In genomic region chr4:15398732-15399131, GRCh38 we compare ENCODE assay signal across 2 cellular contexts.
TF ChIP-seq lines count a peak whose summit lies in the region.

No MANE protein-coding gene starts in this region.

TF ChIP-seq in IMR-90, 13 proteins besides CTCF, POLR2A, EP300 and RAD21 (continued from another document):
- TF ChIP-seq CHD1 (IDR thresholded peaks at IDR 0.05; ENCODE audit: low read depth, low read length) (no peak), MAZ (IDR thresholded peaks at IDR 0.05; ENCODE audit: borderline replicate concordance, low read depth, low read length) (no peak), BHLHE40 (IDR thresholded peaks at IDR 0.05; ENCODE audit: low read depth, low read length) (no peak)
- TF ChIP-seq, protein P1, sequence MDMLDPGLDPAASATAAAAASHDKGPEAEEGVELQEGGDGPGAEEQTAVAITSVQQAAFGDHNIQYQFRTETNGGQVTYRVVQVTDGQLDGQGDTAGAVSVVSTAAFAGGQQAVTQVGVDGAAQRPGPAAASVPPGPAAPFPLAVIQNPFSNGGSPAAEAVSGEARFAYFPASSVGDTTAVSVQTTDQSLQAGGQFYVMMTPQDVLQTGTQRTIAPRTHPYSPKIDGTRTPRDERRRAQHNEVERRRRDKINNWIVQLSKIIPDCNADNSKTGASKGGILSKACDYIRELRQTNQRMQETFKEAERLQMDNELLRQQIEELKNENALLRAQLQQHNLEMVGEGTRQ (IDR thresholded peaks at IDR 0.05; ENCODE audit: low read depth, low read length): no peak

TF ChIP-seq in SK-N-SH treated with all-trans-retinoic acid at 6 μM for 48 hours, 23 proteins besides CTCF, POLR2A, EP300 and RAD21 (continued from another document):
- TF ChIP-seq SNAI2 (CRISPR knock-in tag; IDR thresholded peaks at IDR 0.05) (no peak), RARB (CRISPR knock-in tag; IDR thresholded peaks at IDR 0.05) (no peak), CSDC2 (CRISPR knock-in tag; IDR thresholded peaks at IDR 0.05) (no peak), CSRNP3 (CRISPR knock-in tag; IDR thresholded peaks at IDR 0.05) (no peak), ARNTL (CRISPR knock-in tag; IDR thresholded peaks at IDR 0.05; ENCODE audit: borderline replicate concordance, low read depth) (no peak), ISL1 (CRISPR knock-in tag; IDR thresholded peaks at IDR 0.05) (no peak), TSHZ2 (CRISPR knock-in tag; IDR thresholded peaks at IDR 0.05) (no peak)
- TF ChIP-seq, protein P2, sequence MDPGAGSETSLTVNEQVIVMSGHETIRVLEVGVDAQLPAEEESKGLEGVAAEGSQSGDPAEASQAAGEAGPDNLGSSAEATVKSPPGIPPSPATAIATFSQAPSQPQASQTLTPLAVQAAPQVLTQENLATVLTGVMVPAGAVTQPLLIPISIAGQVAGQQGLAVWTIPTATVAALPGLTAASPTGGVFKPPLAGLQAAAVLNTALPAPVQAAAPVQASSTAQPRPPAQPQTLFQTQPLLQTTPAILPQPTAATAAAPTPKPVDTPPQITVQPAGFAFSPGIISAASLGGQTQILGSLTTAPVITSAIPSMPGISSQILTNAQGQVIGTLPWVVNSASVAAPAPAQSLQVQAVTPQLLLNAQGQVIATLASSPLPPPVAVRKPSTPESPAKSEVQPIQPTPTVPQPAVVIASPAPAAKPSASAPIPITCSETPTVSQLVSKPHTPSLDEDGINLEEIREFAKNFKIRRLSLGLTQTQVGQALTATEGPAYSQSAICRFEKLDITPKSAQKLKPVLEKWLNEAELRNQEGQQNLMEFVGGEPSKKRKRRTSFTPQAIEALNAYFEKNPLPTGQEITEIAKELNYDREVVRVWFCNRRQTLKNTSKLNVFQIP (CRISPR knock-in tag; IDR thresholded peaks at IDR 0.05; ENCODE audit: borderline replicate concordance, low read depth): no peak
